In genomic region chr1:10253755-10254154, GRCh38 we compare ENCODE assay signal across 8 cellular contexts. TPM values are rescaled to one million over a fixed set of nuclear protein-coding genes. Genes with fewer than 3 reads are reported as not detected.
A peak's percentile ranks its signal among the peaks of the same experiment; 100 is the strongest.
DNase-seq lines count a peak whose midpoint lies in the region; ATAC-seq, FAIRE-seq and TF ChIP-seq lines count a peak whose summit lies in the region.

No MANE protein-coding gene starts in this region.

- no peak for TF ChIP-seq CTCF in activated CD8-positive, alpha-beta T cell treated with anti-CD3 and anti-CD28 coated beads for 36 hours (IDR thresholded peaks at IDR 0.05)
- no peak for TF ChIP-seq CTCF in GM12878 (IDR thresholded peaks at IDR 0.05 in 2 of 3, conservative IDR thresholded peaks at IDR 0.05 in 1 of 3; ENCODE audit: control insufficient read depth in 2 of 3, extremely low read depth in 1 of 3, insufficient read depth in 1 of 3, low read depth in 3 of 3, low read length in 3 of 3)
- no peak for TF ChIP-seq CTCF in type B pancreatic cell (conservative IDR thresholded peaks at IDR 0.05)

- H3K4me3 Mint-ChIP-seq in activated CD8-positive, alpha-beta T cell treated with anti-CD3 and anti-CD28 coated beads, Interleukin-2, amount 10 ng/mL, durations not matched to agents 7 days and 5 days: no peak overlapping the region
- H3K4me3 Mint-ChIP-seq in activated CD8-positive, alpha-beta T cell treated with anti-CD3 and anti-CD28 coated beads for 36 hours: no peak overlapping the region
- no peak overlapping the region for H3K4me3 Mint-ChIP-seq in type B pancreatic cell

- no TSS peak for BruUV-seq in GM12878 (replicated peaks; lab: Mats Ljungman, UMichigan)

- TF ChIP-seq EP300 in GM12878 (IDR thresholded peaks at IDR 0.05; ENCODE audit: borderline replicate concordance in 1 of 2, control insufficient read depth in 1 of 2, low read depth in 2 of 2, low read length in 2 of 2): no peak

- H3K4me1 Mint-ChIP-seq in activated CD8-positive, alpha-beta T cell treated with anti-CD3 and anti-CD28 coated beads, Interleukin-2, amount 10 ng/mL, durations not matched to agents 7 days and 5 days (ENCODE audit: low read depth): no peaks in the 10 kb centered on the region
- peaks cover 4% of the 10 kb centered on the region for H3K4me1 Mint-ChIP-seq in activated CD8-positive, alpha-beta T cell treated with anti-CD3 and anti-CD28 coated beads for 36 hours (ENCODE audit: low read depth)
- H3K4me1 Mint-ChIP-seq in type B pancreatic cell (ENCODE audit: unreplicated experiment): peaks cover 6% of the 10 kb centered on the region

- no peak overlapping the region for H3K9ac ChIP-seq in GM12878 (ENCODE audit: control insufficient read depth, insufficient read depth, low read length)

- SMC1A ChIA-PET in GM12878 (lab: Charles Lee; ENCODE audit: uncharacterized antibody, unreplicated experiment): interaction anchor here (1.0 to 1.2 kb wide), 2 partner anchors 12 to 44 kb away, joined by 3 to 4 read pairs; partner anchors contain the start of gene KIF1B

- RAD21 ChIA-PET in GM12878 (lab: Charles Lee; ENCODE audit: unreplicated experiment): interaction anchor here (1.2 kb wide), 1 partner anchor 44 kb away, joined by 3 read pairs; the partner anchor contains the start of gene KIF1B

- H3K4me2 ChIP-seq in GM12878 (ENCODE audit: control insufficient read depth, insufficient read depth): no peak overlapping the region

- WGBS in GM12878 (ENCODE audit: insufficient coverage, insufficient replicate concordance, low lambda C conversion rate, missing lambda C conversion rate): 59% methylated on average over 3 of the region's 3 CpGs

- no peak for FAIRE-seq in GM12878 (lab: Jason Lieb, UNC)

- H3K27me3 Mint-ChIP-seq in activated CD8-positive, alpha-beta T cell treated with anti-CD3 and anti-CD28 coated beads, Interleukin-2, amount 10 ng/mL, durations not matched to agents 7 days and 5 days (ENCODE audit: low read depth): no peaks in the 10 kb centered on the region
- no peaks in the 10 kb centered on the region for H3K27me3 Mint-ChIP-seq in activated CD8-positive, alpha-beta T cell treated with anti-CD3 and anti-CD28 coated beads for 36 hours
- no peaks in the 10 kb centered on the region for H3K27me3 Mint-ChIP-seq in type B pancreatic cell

- H2AFZ ChIP-seq in GM12878 (ENCODE audit: control insufficient read depth, low read depth, low read length): no peak overlapping the region

- H3K27ac ChIP-seq in GM12878 (ENCODE audit: control insufficient read depth, insufficient read depth) (no peak overlapping the region), layer of hippocampus (ENCODE audit: low read depth, low read length) (peak overlapping the region; percentile 43)

- peaks cover 0 to 3% of the 10 kb centered on the region in 2 experiments; a peak in 1 of 4 replicates for H3K36me3 ChIP-seq in GM12878 (ENCODE audit: control insufficient read depth in 2 of 2, insufficient read depth in 2 of 2, low read length in 1 of 2)

- POLR2A ChIA-PET in activated CD8-positive, alpha-beta T cell treated with anti-CD3 and anti-CD28 coated beads, Interleukin-2, amount 10 ng/mL, durations not matched to agents 7 days and 5 days (lab: Charles Lee): no interaction called here
- POLR2A ChIA-PET in activated CD8-positive, alpha-beta T cell treated with anti-CD3 and anti-CD28 coated beads for 36 hours (lab: Charles Lee): no interaction called here
- POLR2A ChIA-PET in GM12878 (lab: Charles Lee): no interaction called here

- no peak overlapping the region for H3K4me3 ChIP-seq in GM12878

- H3K27me3 ChIP-seq in GM12878 (replicated peaks in 1 of 2; ENCODE audit: control insufficient read depth in 2 of 2, insufficient read depth in 2 of 2, low read length in 1 of 2) (no peaks in the 10 kb centered on the region), layer of hippocampus (ENCODE audit: control insufficient read depth, insufficient read depth, low read length) (no peaks in the 10 kb centered on the region)

- peaks cover 3% of the 10 kb centered on the region for H3K36me3 Mint-ChIP-seq in activated CD8-positive, alpha-beta T cell treated with anti-CD3 and anti-CD28 coated beads, Interleukin-2, amount 10 ng/mL, durations not matched to agents 7 days and 5 days (ENCODE audit: low read depth)
- peaks cover 3% of the 10 kb centered on the region for H3K36me3 Mint-ChIP-seq in activated CD8-positive, alpha-beta T cell treated with anti-CD3 and anti-CD28 coated beads for 36 hours (ENCODE audit: low read depth)
- H3K36me3 Mint-ChIP-seq in type B pancreatic cell: peaks cover 9% of the 10 kb centered on the region

- H3K9me3 ChIP-seq in GM12878 (replicated peaks; ENCODE audit: control insufficient read depth, insufficient read depth, low read length): no peaks in the 10 kb centered on the region; the same call in 2 of the 3 replicates

- intact Hi-C loops in activated CD8-positive, alpha-beta T cell treated with anti-CD3 and anti-CD28 coated beads for 36 hours (cut with micrococcal nuclease): no loop called here
- intact Hi-C loops in GM12878 (cut with micrococcal nuclease; ENCODE audit: unreplicated experiment): no loop called here

- CTCF ChIA-PET in activated CD8-positive, alpha-beta T cell treated with anti-CD3 and anti-CD28 coated beads, Interleukin-2, amount 10 ng/mL, durations not matched to agents 7 days and 5 days (lab: Charles Lee): interaction anchor here (1.9 kb wide), 1 partner anchor 44 kb away, joined by 5 read pairs; the partner anchor contains the start of gene KIF1B
- CTCF ChIA-PET in activated CD8-positive, alpha-beta T cell treated with anti-CD3 and anti-CD28 coated beads for 36 hours (lab: Charles Lee): interaction anchor here (5.8 kb wide), 1 partner anchor 44 kb away, joined by 23 read pairs; the partner anchor contains the start of gene KIF1B
- CTCF ChIA-PET in GM12878 (lab: Yijun Ruan, JAX): interaction anchor here (0.6 kb wide), 1 partner anchor 17 kb away, joined by 3 read pairs; no protein-coding TSS in a partner anchor

- in situ Hi-C loops in GM12878 (cut with MboI): no loop called here

- TF ChIP-seq RAD21 in GM12878 (IDR thresholded peaks at IDR 0.05; ENCODE audit: insufficient read depth, low read depth, low read length): no peak

- H3K79me2 ChIP-seq in GM12878 (ENCODE audit: control insufficient read depth, insufficient read depth, low read length): no peaks in the 10 kb centered on the region

- TF ChIP-seq POLR2A in GM12878 (IDR thresholded peaks at IDR 0.05; ENCODE audit: low read depth, low read length): no peak

- no peak overlapping the region for H3K27ac Mint-ChIP-seq in activated CD8-positive, alpha-beta T cell treated with anti-CD3 and anti-CD28 coated beads, Interleukin-2, amount 10 ng/mL, durations not matched to agents 7 days and 5 days
- H3K27ac Mint-ChIP-seq in activated CD8-positive, alpha-beta T cell treated with anti-CD3 and anti-CD28 coated beads for 36 hours: no peak overlapping the region
- peak overlapping the region; percentile 57 for H3K27ac Mint-ChIP-seq in type B pancreatic cell

- no peaks in the 10 kb centered on the region for H4K20me1 ChIP-seq in GM12878 (ENCODE audit: control insufficient read depth, insufficient read depth)

- DNase-seq in activated CD8-positive, alpha-beta T cell treated with anti-CD3 and anti-CD28 coated beads, Interleukin-2, amount 10 ng/mL, durations not matched to agents 7 days and 5 days: no peak
- DNase-seq in activated CD8-positive, alpha-beta T cell treated with anti-CD3 and anti-CD28 coated beads for 36 hours: no peak
- no peak for DNase-seq in GM12878 (ENCODE audit: low read depth, low spot score)
- no peak for DNase-seq in type B pancreatic cell (ENCODE audit: extremely low spot score, unreplicated experiment)
- no peak for DNase-seq in medulla oblongata (ENCODE audit: extremely low spot score)
- no peak for DNase-seq in activated naive CD4-positive, alpha-beta T cell treated with Interleukin-2 at 50 U/mL for 16 hours

- H3K9me3 Mint-ChIP-seq in activated CD8-positive, alpha-beta T cell treated with anti-CD3 and anti-CD28 coated beads, Interleukin-2, amount 10 ng/mL, durations not matched to agents 7 days and 5 days (ENCODE audit: insufficient read depth): no peaks in the 10 kb centered on the region
- H3K9me3 Mint-ChIP-seq in activated CD8-positive, alpha-beta T cell treated with anti-CD3 and anti-CD28 coated beads for 36 hours: no peaks in the 10 kb centered on the region
- H3K9me3 Mint-ChIP-seq in type B pancreatic cell: no peaks in the 10 kb centered on the region

- no peaks in the 10 kb centered on the region for H3K4me1 ChIP-seq in GM12878 (ENCODE audit: control insufficient read depth, insufficient read depth, low read length)

- ATAC-seq in activated CD8-positive, alpha-beta T cell treated with anti-CD3 and anti-CD28 coated beads, Interleukin-2, amount 10 ng/mL, durations not matched to agents 7 days and 5 days: peak; percentile 49
- ATAC-seq in activated CD8-positive, alpha-beta T cell treated with anti-CD3 and anti-CD28 coated beads for 36 hours: no peak
- ATAC-seq in GM12878 (peak; percentile 55), GM18498 (IDR thresholded peaks at IDR 0.05; ENCODE audit: unreplicated experiment) (no peak)

TF ChIP-seq in GM12878, 131 proteins besides CTCF, POLR2A, EP300 and RAD21:
- TF ChIP-seq CEBPB (IDR thresholded peaks at IDR 0.05; ENCODE audit: borderline replicate concordance in 1 of 2, low read depth in 2 of 2, low read length in 2 of 2) (no peak), CHD4 (IDR thresholded peaks at IDR 0.05) (no peak), SRF (IDR thresholded peaks at IDR 0.05; ENCODE audit: low read depth in 2 of 2, low read length in 2 of 2) (no peak)

RNA-seq across cellular contexts. Expression of gene KIF1B, which starts 43.4 kb away (rescaled TPM):
- 1 to 10 TPM; 9.2 to 9.6 TPM for total RNA-seq in activated CD8-positive, alpha-beta T cell treated with anti-CD3 and anti-CD28 coated beads, Interleukin-2, amount 10 ng/mL, durations not matched to agents 7 days and 5 days
- 1 to 10 TPM; 7.1 to 8.9 TPM for total RNA-seq in activated CD8-positive, alpha-beta T cell treated with anti-CD3 and anti-CD28 coated beads for 36 hours
- 56.3 and 60.5 TPM in 2 replicates for total RNA-seq in GM12878 (2013; cell fraction: nucleolus; rRNA removed)
- total RNA-seq in GM12878 (2014; rRNA removed): 10.5 and 10.6 TPM in 2 replicates
- total RNA-seq in GM12878 (2014; rRNA removed; fragmentation: Illumina TruSeq; extraction: Trizol): 10.6 and 12.3 TPM in 2 replicates
- 13.3 and 16.5 TPM in 2 replicates for total RNA-seq in GM12878 (2021)
- 2.8 TPM for polyA plus RNA-seq in GM12878 (2011; ENCODE audit: low read depth)
- polyA plus RNA-seq in GM12878 (2011; rRNA removed): 7.5 and 9.0 TPM in 2 replicates
- polyA plus RNA-seq in GM12878 (2011; cell fraction: cytosol; rRNA removed): 8.4 and 11.5 TPM in 2 replicates
- 6.0 and 7.3 TPM in 2 replicates for polyA plus RNA-seq in GM12878 (2011; cell fraction: nucleus; rRNA removed)
- polyA plus RNA-seq in GM12878 (2012): 2.7 TPM in 2 replicates
- polyA plus RNA-seq in GM12878 (2014; fragmentation: Illumina TruSeq; extraction: Trizol): 14.0 and 17.8 TPM in 2 replicates
- 1 to 10 TPM; 2.1 to 2.2 TPM for polyA plus RNA-seq in GM12878 (2014; fragmentation: Nextera tagmentation; extraction: Ambion mirVana)
- 7.9 and 8.5 TPM in 2 replicates for polyA plus RNA-seq in GM12878 (2014; rRNA removed)
- 1 to 10 TPM; 2.6 to 7.4 TPM for polyA plus RNA-seq in GM12878 (2016; fragmentation: Nextera tagmentation; extraction: Ambion mirVana)
- 18.5 and 18.9 TPM in 2 replicates for polyA minus RNA-seq in GM12878 (2011; rRNA and poly(A)+ RNA removed)
- polyA minus RNA-seq in GM12878 (2011; cell fraction: cytosol; rRNA and poly(A)+ RNA removed): 4.3 and 6.1 TPM in 2 replicates
- polyA minus RNA-seq in GM12878 (2011; cell fraction: nucleus; rRNA and poly(A)+ RNA removed): 8.2 and 11.3 TPM in 2 replicates
- total RNA-seq in type B pancreatic cell (ENCODE audit: low replicate concordance): 50.3 and 64.3 TPM in 2 replicates

Comparison
In these comparisons a context has a peak if more than half of its experiments do, and no peak if none do; other contexts are left out.
1. ATAC-seq: peak in activated CD8-positive, alpha-beta T cell treated with anti-CD3 and anti-CD28 coated beads, Interleukin-2, amount 10 ng/mL, durations not matched to agents 7 days and 5 days (single experiment) and GM12878 (single experiment); none in activated CD8-positive, alpha-beta T cell treated with anti-CD3 and anti-CD28 coated beads for 36 hours (single experiment) and GM18498 (single experiment).